Comparison of ENCODE assay signal across 15 cellular contexts in genomic region chr1:160460214-160460642, GRCh38. TPM values are rescaled to one million over a fixed set of nuclear protein-coding genes. Genes with fewer than 3 reads are reported as not detected.
DNase-seq lines count a peak whose midpoint lies in the region; ATAC-seq and TF ChIP-seq lines count a peak whose summit lies in the region.
"Had no signal": no experiment of that assay in that cellular context is flagged by ENCODE, and none has a peak within 500 bp of the region (broad histone marks: within the 10 kb centered on the region; RNA-seq: fewer than 3 reads in every experiment).

No MANE protein-coding gene starts in this region.

- H3K9me3 ChIP-seq in spleen = no peaks in the 10 kb centered on the region
- H3K9me3 ChIP-seq: upper lobe of right lung had no signal

- no peaks in the 10 kb centered on the region for H3K36me3 ChIP-seq in spleen
- H3K36me3 ChIP-seq: upper lobe of right lung had no signal

- peak overlapping the region; percentile 21 to 83 (median 70) for H3K27ac ChIP-seq in spleen
- H3K27ac ChIP-seq: upper lobe of right lung had no signal

- 58 to 64% (median 60%) methylated on average over 5 of the region's 5 CpGs for WGBS in spleen, 5 donors

- peaks cover 12 to 38% (median 21%) of the 10 kb centered on the region in 6 donors for H3K4me1 ChIP-seq in spleen
- H3K4me1 ChIP-seq: upper lobe of right lung had no signal

- intact Hi-C loops in activated T-helper 2 cell treated with anti-CD3 and anti-CD28 coated beads, Interferon-gamma antibody, Interleukin-2, Interleukin-4, amounts not matched to agents 10 μg/mL and 5 μg/mL and 100 μg/mL, durations not matched to agents 14 hours and 24 hours and 36 hours (cut with micrococcal nuclease) = loop anchor here (1.0 to 2.0 kb wide), 3 partner anchors 11 to 117 kb away; no protein-coding TSS in a partner anchor
- intact Hi-C loops in spleen (cut with DNase I; ENCODE audit: low total_unique reads) = no loop called here

- H3K9me3 Mint-ChIP-seq in activated CD8-positive, alpha-beta memory T cell treated with anti-CD3 and anti-CD28 coated beads, Interleukin-2, amount 10 ng/mL, durations not matched to agents 7 days and 5 days (ENCODE audit: low read depth) = no peaks in the 10 kb centered on the region
- no peaks in the 10 kb centered on the region for H3K9me3 Mint-ChIP-seq in activated T-helper 2 cell treated with anti-CD3 and anti-CD28 coated beads, Interferon-gamma antibody, Interleukin-2, Interleukin-4, amounts not matched to agents 10 μg/mL and 5 μg/mL and 100 μg/mL, durations not matched to agents 14 hours and 24 hours and 36 hours
- H3K9me3 Mint-ChIP-seq: neural crest cell had no signal

- H3K36me3 Mint-ChIP-seq in activated CD8-positive, alpha-beta memory T cell treated with anti-CD3 and anti-CD28 coated beads, Interleukin-2, amount 10 ng/mL, durations not matched to agents 7 days and 5 days = peaks cover 1% of the 10 kb centered on the region
- peaks cover 2% of the 10 kb centered on the region for H3K36me3 Mint-ChIP-seq in activated T-helper 2 cell treated with anti-CD3 and anti-CD28 coated beads, Interferon-gamma antibody, Interleukin-2, Interleukin-4, amounts not matched to agents 10 μg/mL and 5 μg/mL and 100 μg/mL, durations not matched to agents 14 hours and 24 hours and 36 hours (ENCODE audit: low read depth)

- H3K27me3 Mint-ChIP-seq in activated CD8-positive, alpha-beta memory T cell treated with anti-CD3 and anti-CD28 coated beads, Interleukin-2, amount 10 ng/mL, durations not matched to agents 7 days and 5 days = no peaks in the 10 kb centered on the region
- no peaks in the 10 kb centered on the region for H3K27me3 Mint-ChIP-seq in activated T-helper 2 cell treated with anti-CD3 and anti-CD28 coated beads, Interferon-gamma antibody, Interleukin-2, Interleukin-4, amounts not matched to agents 10 μg/mL and 5 μg/mL and 100 μg/mL, durations not matched to agents 14 hours and 24 hours and 36 hours (ENCODE audit: low read depth)

- no peak for TF ChIP-seq POLR2A in spleen (IDR thresholded peaks at IDR 0.05)

- peak; percentile 48 for ATAC-seq in activated CD8-positive, alpha-beta memory T cell treated with anti-CD3 and anti-CD28 coated beads, Interleukin-2, amount 10 ng/mL, durations not matched to agents 7 days and 5 days
- ATAC-seq in HG02678 (IDR thresholded peaks at IDR 0.05; ENCODE audit: unreplicated experiment) = peak; percentile 45
- ATAC-seq in GM19324 (IDR thresholded peaks at IDR 0.05; ENCODE audit: low FRiP score, unreplicated experiment) = no peak
- no peak for ATAC-seq in GM18867 (IDR thresholded peaks at IDR 0.05; ENCODE audit: unreplicated experiment)
- ATAC-seq: upper lobe of right lung had no signal

- H3K4me1 Mint-ChIP-seq in activated CD8-positive, alpha-beta memory T cell treated with anti-CD3 and anti-CD28 coated beads, Interleukin-2, amount 10 ng/mL, durations not matched to agents 7 days and 5 days = peaks cover 47% of the 10 kb centered on the region
- peaks cover 64% of the 10 kb centered on the region for H3K4me1 Mint-ChIP-seq in activated T-helper 2 cell treated with anti-CD3 and anti-CD28 coated beads, Interferon-gamma antibody, Interleukin-2, Interleukin-4, amounts not matched to agents 10 μg/mL and 5 μg/mL and 100 μg/mL, durations not matched to agents 14 hours and 24 hours and 36 hours (ENCODE audit: low read depth)

- no peak for TF ChIP-seq CTCF in spleen (IDR thresholded peaks at IDR 0.05 in 8 of 11, conservative IDR thresholded peaks at IDR 0.05 in 3 of 11)

- peak overlapping the region in 1 of 8 donors; percentile 15 for H3K4me3 ChIP-seq in spleen
- H3K4me3 ChIP-seq: upper lobe of right lung had no signal

- DNase-seq in activated CD8-positive, alpha-beta memory T cell treated with anti-CD3 and anti-CD28 coated beads, Interleukin-2, amount 10 ng/mL, durations not matched to agents 7 days and 5 days = no peak
- no peak for DNase-seq in activated CD8-positive, alpha-beta memory T cell treated with anti-CD3 and anti-CD28 coated beads, Interleukin-2, amount 50 U/mL, for 4 hours
- DNase-seq in activated T-helper 2 cell treated with anti-CD3 and anti-CD28 coated beads, Interferon-gamma antibody, Interleukin-2, Interleukin-4, amounts not matched to agents 10 μg/mL and 5 μg/mL and 100 μg/mL, durations not matched to agents 14 hours and 24 hours and 36 hours (ENCODE audit: low spot score) = no peak
- DNase-seq in spleen = no peak
- no peak for DNase-seq in activated effector memory CD4-positive, alpha-beta T cell treated with anti-CD3 and anti-CD28 coated beads, Interleukin-2, amount 50 U/mL, for 16 hours
- DNase-seq: amygdala, NCI-H1417, SIG-M5, upper lobe of right lung had no signal

- CTCF ChIA-PET in activated CD8-positive, alpha-beta memory T cell treated with anti-CD3 and anti-CD28 coated beads, Interleukin-2, amount 10 ng/mL, durations not matched to agents 7 days and 5 days (lab: Charles Lee) = interaction anchor here (0.8 kb wide), 1 partner anchor 10 kb away, joined by 3 read pairs; no protein-coding TSS in a partner anchor

- peak overlapping the region; percentile 86 for H3K27ac Mint-ChIP-seq in activated CD8-positive, alpha-beta memory T cell treated with anti-CD3 and anti-CD28 coated beads, Interleukin-2, amount 10 ng/mL, durations not matched to agents 7 days and 5 days
- peak overlapping the region; percentile 98 for H3K27ac Mint-ChIP-seq in activated T-helper 2 cell treated with anti-CD3 and anti-CD28 coated beads, Interferon-gamma antibody, Interleukin-2, Interleukin-4, amounts not matched to agents 10 μg/mL and 5 μg/mL and 100 μg/mL, durations not matched to agents 14 hours and 24 hours and 36 hours

- peak overlapping the region; percentile 67 for H3K4me3 Mint-ChIP-seq in activated CD8-positive, alpha-beta memory T cell treated with anti-CD3 and anti-CD28 coated beads, Interleukin-2, amount 10 ng/mL, durations not matched to agents 7 days and 5 days
- peak overlapping the region; percentile 76 for H3K4me3 Mint-ChIP-seq in activated T-helper 2 cell treated with anti-CD3 and anti-CD28 coated beads, Interferon-gamma antibody, Interleukin-2, Interleukin-4, amounts not matched to agents 10 μg/mL and 5 μg/mL and 100 μg/mL, durations not matched to agents 14 hours and 24 hours and 36 hours (ENCODE audit: low read depth)
- H3K4me3 Mint-ChIP-seq: neural crest cell had no signal

- no peaks in the 10 kb centered on the region for H3K27me3 ChIP-seq in spleen (replicated peaks in 1 of 7)
- H3K27me3 ChIP-seq: upper lobe of right lung had no signal

RNA-seq across cellular contexts. Expression of gene VANGL2, which starts 59.9 kb away (rescaled TPM):
- not detected for total RNA-seq in activated CD8-positive, alpha-beta memory T cell treated with anti-CD3 and anti-CD28 coated beads, Interleukin-2, amount 10 ng/mL, durations not matched to agents 7 days and 5 days
- total RNA-seq in activated T-helper 2 cell treated with anti-CD3 and anti-CD28 coated beads, Interferon-gamma antibody, Interleukin-2, Interleukin-4, amounts not matched to agents 10 μg/mL and 5 μg/mL and 100 μg/mL, durations not matched to agents 14 hours and 24 hours and 36 hours = not detected in 2 replicates
- 1 to 10 TPM; 1.7 to 7.7 (median 3.4) TPM for total RNA-seq in spleen
- polyA plus RNA-seq in spleen = 1 to 10 TPM in 1 of 3 donors, under 1 TPM in 2; 0.65 to 1.3 (median 0.94) TPM
- total RNA-seq: dermis microvascular lymphatic vessel endothelial cell, fibroblast of villous mesenchyme had no signal

Comparison
In these comparisons a context has a peak if more than half of its experiments do, and no peak if none do; other contexts are left out.
1. ATAC-seq: peak in activated CD8-positive, alpha-beta memory T cell treated with anti-CD3 and anti-CD28 coated beads, Interleukin-2, amount 10 ng/mL, durations not matched to agents 7 days and 5 days (single experiment) and HG02678 (single experiment); none in GM19324 (single experiment) and GM18867 (single experiment).